Comparison of ENCODE assay signal across 1 cellular context in genomic region chr11:62656801-62657429, GRCh38.
TF ChIP-seq lines count a peak whose summit lies in the region.

No MANE protein-coding gene starts in this region.

TF ChIP-seq in K562, 482 proteins besides CTCF, POLR2A, EP300 and RAD21 (continued from another document):
- TF ChIP-seq ZBTB33 (CRISPR knock-in tag; IDR thresholded peaks at IDR 0.05) (peak; percentile 31; the same call in 1 of the 2 replicates), MCM3 (IDR thresholded peaks at IDR 0.05) (no peak), CREB5 (CRISPR knock-in tag; IDR thresholded peaks at IDR 0.05) (no peak), KDM4B (IDR thresholded peaks at IDR 0.05; ENCODE audit: borderline replicate concordance in 2 of 2, low read depth in 1 of 2) (no peak), SIN3B (IDR thresholded peaks at IDR 0.05; ENCODE audit: low read depth) (no peak), ZKSCAN3 (CRISPR knock-in tag; IDR thresholded peaks at IDR 0.05) (no peak), SP2 (IDR thresholded peaks at IDR 0.05; ENCODE audit: extremely low read depth, low read depth, low read length, poor library complexity, severe bottlenecking) (no peak), ATF1 (CRISPR knock-in tag; IDR thresholded peaks at IDR 0.05) (no peak), ATF1 (tag; IDR thresholded peaks at IDR 0.05) (no peak), ZNF668 (CRISPR knock-in tag; IDR thresholded peaks at IDR 0.05) (no peak), NEUROD1 (IDR thresholded peaks at IDR 0.05; ENCODE audit: borderline replicate concordance, low read depth, low read length, partially characterized antibody) (no peak)
- TF ChIP-seq, protein P1, sequence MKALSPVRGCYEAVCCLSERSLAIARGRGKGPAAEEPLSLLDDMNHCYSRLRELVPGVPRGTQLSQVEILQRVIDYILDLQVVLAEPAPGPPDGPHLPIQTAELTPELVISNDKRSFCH (CRISPR knock-in tag; IDR thresholded peaks at IDR 0.05) = no peak
- TF ChIP-seq, protein P1 (tag; IDR thresholded peaks at IDR 0.05) = no peak
